In the genomic region with DNA sequence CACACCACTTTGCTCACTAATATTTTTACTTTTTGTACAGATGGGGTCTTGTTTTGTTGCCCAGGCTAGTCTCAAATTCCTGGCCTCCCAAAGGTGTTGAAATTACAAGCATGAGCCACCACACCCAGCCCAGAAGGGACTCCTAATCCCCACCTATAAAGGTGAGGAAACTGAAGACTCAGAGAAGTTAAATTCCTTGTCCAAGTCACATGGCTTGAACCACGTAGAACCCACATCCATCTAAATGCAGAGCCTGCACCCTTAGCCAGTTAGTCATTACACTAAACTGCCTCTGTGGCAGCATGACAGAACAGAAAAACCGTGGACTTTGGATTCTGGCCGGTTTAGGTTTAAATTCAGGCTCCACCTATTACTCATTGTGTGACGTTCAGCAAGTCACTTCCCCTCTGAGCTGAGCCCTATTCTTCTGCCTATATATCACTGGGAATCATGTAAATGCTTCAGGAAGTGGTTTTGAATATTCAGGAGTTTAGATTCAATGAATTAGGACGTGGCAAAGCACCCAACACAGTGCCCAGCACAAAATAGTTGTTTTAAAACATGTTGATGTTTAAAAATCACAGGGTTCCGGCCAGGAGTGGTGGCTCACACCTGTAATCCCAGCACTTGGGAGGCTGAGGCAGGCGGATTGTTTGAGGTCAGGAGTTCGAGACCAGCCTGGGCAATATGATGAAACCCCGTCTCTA, we compare ENCODE assay signal across 1 cellular context.
TF ChIP-seq lines count a peak whose summit lies in the region.

No MANE protein-coding gene starts in this region.

TF ChIP-seq in GM23338, 12 proteins besides CTCF, POLR2A, EP300 and RAD21 (continued from another document):
- TF ChIP-seq, protein P1, sequence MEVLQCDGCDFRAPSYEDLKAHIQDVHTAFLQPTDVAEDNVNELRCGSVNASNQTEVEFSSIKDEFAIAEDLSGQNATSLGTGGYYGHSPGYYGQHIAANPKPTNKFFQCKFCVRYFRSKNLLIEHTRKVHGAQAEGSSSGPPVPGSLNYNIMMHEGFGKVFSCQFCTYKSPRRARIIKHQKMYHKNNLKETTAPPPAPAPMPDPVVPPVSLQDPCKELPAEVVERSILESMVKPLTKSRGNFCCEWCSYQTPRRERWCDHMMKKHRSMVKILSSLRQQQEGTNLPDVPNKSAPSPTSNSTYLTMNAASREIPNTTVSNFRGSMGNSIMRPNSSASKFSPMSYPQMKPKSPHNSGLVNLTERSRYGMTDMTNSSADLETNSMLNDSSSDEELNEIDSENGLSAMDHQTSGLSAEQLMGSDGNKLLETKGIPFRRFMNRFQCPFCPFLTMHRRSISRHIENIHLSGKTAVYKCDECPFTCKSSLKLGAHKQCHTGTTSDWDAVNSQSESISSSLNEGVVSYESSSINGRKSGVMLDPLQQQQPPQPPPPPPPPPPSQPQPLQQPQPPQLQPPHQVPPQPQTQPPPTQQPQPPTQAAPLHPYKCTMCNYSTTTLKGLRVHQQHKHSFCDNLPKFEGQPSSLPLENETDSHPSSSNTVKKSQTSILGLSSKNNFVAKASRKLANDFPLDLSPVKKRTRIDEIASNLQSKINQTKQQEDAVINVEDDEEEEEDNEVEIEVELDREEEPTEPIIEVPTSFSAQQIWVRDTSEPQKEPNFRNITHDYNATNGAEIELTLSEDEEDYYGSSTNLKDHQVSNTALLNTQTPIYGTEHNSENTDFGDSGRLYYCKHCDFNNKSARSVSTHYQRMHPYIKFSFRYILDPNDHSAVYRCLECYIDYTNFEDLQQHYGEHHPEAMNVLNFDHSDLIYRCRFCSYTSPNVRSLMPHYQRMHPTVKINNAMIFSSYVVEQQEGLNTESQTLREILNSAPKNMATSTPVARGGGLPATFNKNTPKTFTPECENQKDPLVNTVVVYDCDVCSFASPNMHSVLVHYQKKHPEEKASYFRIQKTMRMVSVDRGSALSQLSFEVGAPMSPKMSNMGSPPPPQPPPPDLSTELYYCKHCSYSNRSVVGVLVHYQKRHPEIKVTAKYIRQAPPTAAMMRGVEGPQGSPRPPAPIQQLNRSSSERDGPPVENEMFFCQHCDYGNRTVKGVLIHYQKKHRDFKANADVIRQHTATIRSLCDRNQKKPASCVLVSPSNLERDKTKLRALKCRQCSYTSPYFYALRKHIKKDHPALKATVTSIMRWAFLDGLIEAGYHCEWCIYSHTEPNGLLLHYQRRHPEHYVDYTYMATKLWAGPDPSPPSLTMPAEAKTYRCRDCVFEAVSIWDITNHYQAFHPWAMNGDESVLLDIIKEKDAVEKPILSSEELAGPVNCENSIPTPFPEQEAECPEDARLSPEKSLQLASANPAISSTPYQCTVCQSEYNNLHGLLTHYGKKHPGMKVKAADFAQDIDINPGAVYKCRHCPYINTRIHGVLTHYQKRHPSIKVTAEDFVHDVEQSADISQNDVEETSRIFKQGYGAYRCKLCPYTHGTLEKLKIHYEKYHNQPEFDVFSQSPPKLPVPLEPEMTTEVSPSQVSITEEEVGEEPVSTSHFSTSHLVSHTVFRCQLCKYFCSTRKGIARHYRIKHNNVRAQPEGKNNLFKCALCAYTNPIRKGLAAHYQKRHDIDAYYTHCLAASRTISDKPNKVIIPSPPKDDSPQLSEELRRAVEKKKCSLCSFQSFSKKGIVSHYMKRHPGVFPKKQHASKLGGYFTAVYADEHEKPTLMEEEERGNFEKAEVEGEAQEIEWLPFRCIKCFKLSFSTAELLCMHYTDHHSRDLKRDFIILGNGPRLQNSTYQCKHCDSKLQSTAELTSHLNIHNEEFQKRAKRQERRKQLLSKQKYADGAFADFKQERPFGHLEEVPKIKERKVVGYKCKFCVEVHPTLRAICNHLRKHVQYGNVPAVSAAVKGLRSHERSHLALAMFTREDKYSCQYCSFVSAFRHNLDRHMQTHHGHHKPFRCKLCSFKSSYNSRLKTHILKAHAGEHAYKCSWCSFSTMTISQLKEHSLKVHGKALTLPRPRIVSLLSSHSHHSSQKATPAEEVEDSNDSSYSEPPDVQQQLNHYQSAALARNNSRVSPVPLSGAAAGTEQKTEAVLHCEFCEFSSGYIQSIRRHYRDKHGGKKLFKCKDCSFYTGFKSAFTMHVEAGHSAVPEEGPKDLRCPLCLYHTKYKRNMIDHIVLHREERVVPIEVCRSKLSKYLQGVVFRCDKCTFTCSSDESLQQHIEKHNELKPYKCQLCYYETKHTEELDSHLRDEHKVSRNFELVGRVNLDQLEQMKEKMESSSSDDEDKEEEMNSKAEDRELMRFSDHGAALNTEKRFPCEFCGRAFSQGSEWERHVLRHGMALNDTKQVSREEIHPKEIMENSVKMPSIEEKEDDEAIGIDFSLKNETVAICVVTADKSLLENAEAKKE (CRISPR knock-in tag; IDR thresholded peaks at IDR 0.05): no peak
- TF ChIP-seq, protein P2, sequence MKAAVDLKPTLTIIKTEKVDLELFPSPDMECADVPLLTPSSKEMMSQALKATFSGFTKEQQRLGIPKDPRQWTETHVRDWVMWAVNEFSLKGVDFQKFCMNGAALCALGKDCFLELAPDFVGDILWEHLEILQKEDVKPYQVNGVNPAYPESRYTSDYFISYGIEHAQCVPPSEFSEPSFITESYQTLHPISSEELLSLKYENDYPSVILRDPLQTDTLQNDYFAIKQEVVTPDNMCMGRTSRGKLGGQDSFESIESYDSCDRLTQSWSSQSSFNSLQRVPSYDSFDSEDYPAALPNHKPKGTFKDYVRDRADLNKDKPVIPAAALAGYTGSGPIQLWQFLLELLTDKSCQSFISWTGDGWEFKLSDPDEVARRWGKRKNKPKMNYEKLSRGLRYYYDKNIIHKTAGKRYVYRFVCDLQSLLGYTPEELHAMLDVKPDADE (IDR thresholded peaks at IDR 0.05): no peak
- TF ChIP-seq CREB1 (CRISPR knock-in tag; IDR thresholded peaks at IDR 0.05; ENCODE audit: low read depth): no peak
- TF ChIP-seq ZNF114 (CRISPR knock-in tag; IDR thresholded peaks at IDR 0.05): no peak
